Comparison of ENCODE assay signal across 1 cellular context in the genomic region with DNA sequence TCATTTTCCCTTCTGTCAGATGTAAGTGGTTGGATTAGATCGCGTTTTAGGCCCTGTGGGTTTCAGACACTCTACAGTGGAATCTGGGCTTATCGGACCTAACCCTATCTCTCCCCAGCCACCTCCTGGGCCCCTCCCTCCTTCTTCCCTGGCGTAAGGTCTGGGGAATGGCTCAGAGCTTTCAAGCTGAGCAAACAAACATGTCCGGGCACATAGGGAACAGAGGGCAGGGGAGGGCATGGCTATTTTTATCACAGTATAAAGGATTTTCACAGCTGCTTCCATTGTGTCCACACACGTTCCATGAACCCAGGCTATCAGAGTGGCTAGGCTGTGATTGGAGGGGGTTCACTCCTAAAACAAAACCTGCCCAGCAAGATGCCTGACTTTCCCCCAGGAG.
A peak's percentile ranks its signal among the peaks of the same experiment; 100 is the strongest.
TF ChIP-seq lines count a peak whose summit lies in the region.

No MANE protein-coding gene starts in this region.

TF ChIP-seq in endothelial cell of umbilical vein, 7 proteins besides CTCF, POLR2A, EP300 and RAD21 (continued from another document):
- TF ChIP-seq GATA2 (IDR thresholded peaks at IDR 0.05; ENCODE audit: insufficient read depth, insufficient read length, low read depth, low read length) = peak; percentile 71
